Comparison of ENCODE assay signal across 8 cellular contexts in the genomic region with DNA sequence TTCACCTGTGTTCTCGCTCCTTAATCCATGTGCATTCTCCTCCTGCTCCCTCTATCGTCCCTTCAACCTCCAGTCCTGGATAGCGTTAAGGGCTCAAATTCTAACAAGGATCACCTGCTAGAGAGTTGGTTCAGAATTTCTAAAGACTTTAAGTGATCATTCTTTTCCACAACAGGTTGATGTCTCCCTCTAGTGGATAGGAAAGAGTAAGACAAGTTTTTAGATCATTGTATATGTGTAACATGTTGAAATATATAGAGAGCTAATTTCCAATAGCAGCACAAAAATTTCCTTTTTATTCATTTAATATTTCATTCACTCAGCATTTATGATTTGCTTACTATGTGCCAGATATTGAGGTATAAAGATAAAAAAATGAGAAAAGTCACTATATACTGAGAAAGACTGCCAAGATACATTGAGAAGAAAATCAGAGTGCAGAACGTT. TPM values are rescaled to one million over a fixed set of nuclear protein-coding genes. Genes with fewer than 3 reads are reported as not detected.
DNase-seq lines count a peak whose midpoint lies in the region; ATAC-seq and TF ChIP-seq lines count a peak whose summit lies in the region.

No MANE protein-coding gene starts in this region.

- no peak overlapping the region for H3K27ac Mint-ChIP-seq in HFFc6

- H3K9me3 Mint-ChIP-seq in HFFc6: no peaks in the 10 kb centered on the region

- intact Hi-C loops in stomach (cut with DNase I; ENCODE audit: low total_unique reads): no loop called here

- peak; percentile 49 for DNase-seq in D341Med (ENCODE audit: low spot score)
- peak; percentile 62 for DNase-seq in HFFc6
- peak; percentile 71 for DNase-seq in NCI-H460 (ENCODE audit: extremely low read depth, low read depth)
- peak; percentile 73 for DNase-seq in astrocyte of the hippocampus (ENCODE audit: low read depth, low spot score)
- DNase-seq in iPS DF 4.7 (ENCODE audit: extremely low read depth, low spot score): peak; percentile 62
- DNase-seq in stomach: no peak

- no peak overlapping the region for H3K27ac ChIP-seq in stomach

- WGBS in stomach, 5 donors: 16 to 21% (median 19%) methylated on average over 4 of the region's 4 CpGs

- TF ChIP-seq CTCF in HFFc6 (IDR thresholded peaks at IDR 0.05) (peak; percentile 95), stomach (IDR thresholded peaks at IDR 0.05) (peak in 5 of 7 experiments; percentile 47 to 76 (median 62))

- peaks cover 12% of the 10 kb centered on the region for H3K27me3 Mint-ChIP-seq in HFFc6 (ENCODE audit: insufficient read depth)

- no peaks in the 10 kb centered on the region for H3K4me1 Mint-ChIP-seq in HFFc6 (ENCODE audit: low read depth)

- no peak for TF ChIP-seq EP300 in stomach (IDR thresholded peaks at IDR 0.05)

- no peak for ATAC-seq in HG03457 (IDR thresholded peaks at IDR 0.05; ENCODE audit: unreplicated experiment)
- no peak for ATAC-seq in HG02970 (IDR thresholded peaks at IDR 0.05; ENCODE audit: low FRiP score, unreplicated experiment)

- H3K4me3 ChIP-seq in stomach: no peak overlapping the region

- TF ChIP-seq POLR2A in stomach (IDR thresholded peaks at IDR 0.05): no peak

- H3K4me1 ChIP-seq in stomach: no peaks in the 10 kb centered on the region

- no peaks in the 10 kb centered on the region for H3K36me3 Mint-ChIP-seq in HFFc6 (ENCODE audit: low read depth)

- H3K36me3 ChIP-seq in stomach: no peaks in the 10 kb centered on the region

- no peaks in the 10 kb centered on the region for H3K9me3 ChIP-seq in stomach

- H3K4me3 Mint-ChIP-seq in HFFc6: no peak overlapping the region

- no peaks in the 10 kb centered on the region for H3K27me3 ChIP-seq in stomach

RNA-seq across cellular contexts. Expression of gene ESR2, which starts 9.3 kb away (rescaled TPM):
- not detected for total RNA-seq in HFFc6 (2021; fragmentation: NEBNext Ultra II Directional; extraction: Animal tissue kit (Norgen Biotek cat#: 25700))
- 0.07 TPM in 1 of 2 replicates, not detected in the other for total RNA-seq in NCI-H460 (2014; rRNA removed; shearing (Covaris generic))
- 0.03 TPM in 1 of 2 replicates, not detected in the other for polyA plus RNA-seq in NCI-H460 (2014; cell fraction: nucleus; rRNA removed)
- total RNA-seq in stomach: 1 to 10 TPM in 1 of 5 donors, under 1 TPM in 1, not detected in 3; 0.58 to 1.3 TPM
- polyA plus RNA-seq in stomach: under 1 TPM in 1 of 3 donors, not detected in 2; 0.08 TPM
